In genomic region chr13:46369506-46370268, GRCh38 we compare ENCODE assay signal across 1 cellular context.
TF ChIP-seq lines count a peak whose summit lies in the region.

No MANE protein-coding gene starts in this region.

TF ChIP-seq in SK-N-SH treated with all-trans-retinoic acid at 6 μM for 48 hours, 23 proteins besides CTCF, POLR2A, EP300 and RAD21 (continued from another document):
- TF ChIP-seq TSHZ2 (CRISPR knock-in tag; IDR thresholded peaks at IDR 0.05) (no peak), GLIS3 (CRISPR knock-in tag; IDR thresholded peaks at IDR 0.05) (no peak), BACH2 (CRISPR knock-in tag; IDR thresholded peaks at IDR 0.05; ENCODE audit: borderline replicate concordance) (no peak), ARNTL (CRISPR knock-in tag; IDR thresholded peaks at IDR 0.05; ENCODE audit: borderline replicate concordance, low read depth) (no peak), ZNF70 (CRISPR knock-in tag; IDR thresholded peaks at IDR 0.05) (no peak)
